In the genomic region with DNA sequence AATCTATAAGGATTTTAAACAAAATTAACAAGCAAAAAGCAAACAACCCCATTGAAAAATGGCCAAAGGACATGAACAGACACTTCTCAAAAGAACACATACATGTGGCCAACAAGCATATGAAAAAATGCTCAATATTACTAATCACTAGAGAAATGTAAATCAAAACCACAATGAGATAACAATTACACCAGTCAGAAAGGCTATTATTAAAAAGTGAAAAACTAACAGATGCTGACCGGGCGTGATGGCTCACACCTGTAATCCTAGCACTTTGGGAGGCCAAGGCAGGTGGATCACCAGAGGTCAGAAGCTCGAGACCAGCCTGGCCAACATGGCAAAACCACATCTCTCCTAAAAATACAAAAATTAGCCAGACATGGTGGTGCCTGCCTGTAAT, we compare ENCODE assay signal across 7 cellular contexts.
DNase-seq lines count a peak whose midpoint lies in the region; ATAC-seq lines count a peak whose summit lies in the region.

No MANE protein-coding gene starts in this region.

- ATAC-seq in GM18508 (IDR thresholded peaks at IDR 0.05; ENCODE audit: insufficient read depth, unreplicated experiment) (peak; percentile 76), GM18873 (IDR thresholded peaks at IDR 0.05; ENCODE audit: low FRiP score, unreplicated experiment) (peak; percentile 75), GM19455 (IDR thresholded peaks at IDR 0.05; ENCODE audit: unreplicated experiment) (peak; percentile 69), GM21825 (IDR thresholded peaks at IDR 0.05; ENCODE audit: unreplicated experiment) (peak; percentile 59), HG02938 (IDR thresholded peaks at IDR 0.05; ENCODE audit: unreplicated experiment) (peak; percentile 73), HG03342 (IDR thresholded peaks at IDR 0.05; ENCODE audit: unreplicated experiment) (peak; percentile 64)

- DNase-seq in NCI-H146 (lab: John Stamatoyannopoulos, UW) = peak; percentile 17

Comparison
In these comparisons a context has a peak if more than half of its experiments do, and no peak if none do; other contexts are left out.
1. Peak in every context shown above with its lines: DNase-seq and ATAC-seq.